Comparison of ENCODE assay signal across 1 cellular context in the genomic region with DNA sequence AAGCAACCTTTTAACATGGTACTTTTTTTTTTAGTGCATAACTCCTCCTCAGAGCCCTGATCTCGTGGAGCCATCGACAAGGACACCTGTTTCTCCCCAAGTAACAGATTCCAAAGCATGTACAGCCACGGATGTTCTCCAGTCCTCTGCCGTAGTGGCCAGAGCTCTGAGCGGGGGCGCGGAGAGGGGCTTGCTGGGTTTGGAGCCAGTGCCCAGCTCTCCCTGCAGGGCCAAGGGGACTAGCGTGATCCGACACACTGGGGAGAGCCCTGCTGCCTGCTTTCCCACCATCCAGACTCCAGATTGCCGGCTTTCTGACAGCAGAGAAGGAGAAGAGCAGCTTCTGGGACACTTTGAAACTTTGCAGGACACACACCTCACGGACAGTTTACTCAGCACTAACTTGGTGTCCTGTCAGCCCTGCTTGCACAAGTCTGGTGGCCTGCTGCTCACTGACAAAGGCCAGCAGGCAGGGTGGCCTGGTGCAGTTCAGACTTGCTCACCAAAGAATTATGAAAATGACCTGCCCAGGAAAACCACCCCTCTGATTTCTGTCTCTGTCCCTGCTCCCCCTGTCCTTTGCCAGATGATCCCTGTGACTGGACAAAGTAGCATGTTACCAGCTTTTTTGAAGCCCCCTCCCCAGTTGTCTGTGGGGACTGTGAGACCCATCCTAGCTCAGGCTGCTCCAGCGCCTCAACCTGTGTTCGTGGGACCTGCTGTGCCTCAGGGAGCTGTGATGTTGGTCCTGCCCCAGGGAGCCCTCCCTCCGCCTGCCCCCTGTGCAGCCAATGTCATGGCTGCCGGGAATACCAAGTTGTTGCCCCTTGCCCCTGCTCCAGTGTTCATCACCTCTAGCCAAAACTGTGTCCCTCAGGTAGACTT.
A peak's percentile ranks its signal among the peaks of the same experiment; 100 is the strongest.
TF ChIP-seq lines count a peak whose summit lies in the region.

No MANE protein-coding gene starts in this region.

TF ChIP-seq in HepG2, 621 proteins besides CTCF, POLR2A, EP300 and RAD21:
- TF ChIP-seq, protein P1, sequence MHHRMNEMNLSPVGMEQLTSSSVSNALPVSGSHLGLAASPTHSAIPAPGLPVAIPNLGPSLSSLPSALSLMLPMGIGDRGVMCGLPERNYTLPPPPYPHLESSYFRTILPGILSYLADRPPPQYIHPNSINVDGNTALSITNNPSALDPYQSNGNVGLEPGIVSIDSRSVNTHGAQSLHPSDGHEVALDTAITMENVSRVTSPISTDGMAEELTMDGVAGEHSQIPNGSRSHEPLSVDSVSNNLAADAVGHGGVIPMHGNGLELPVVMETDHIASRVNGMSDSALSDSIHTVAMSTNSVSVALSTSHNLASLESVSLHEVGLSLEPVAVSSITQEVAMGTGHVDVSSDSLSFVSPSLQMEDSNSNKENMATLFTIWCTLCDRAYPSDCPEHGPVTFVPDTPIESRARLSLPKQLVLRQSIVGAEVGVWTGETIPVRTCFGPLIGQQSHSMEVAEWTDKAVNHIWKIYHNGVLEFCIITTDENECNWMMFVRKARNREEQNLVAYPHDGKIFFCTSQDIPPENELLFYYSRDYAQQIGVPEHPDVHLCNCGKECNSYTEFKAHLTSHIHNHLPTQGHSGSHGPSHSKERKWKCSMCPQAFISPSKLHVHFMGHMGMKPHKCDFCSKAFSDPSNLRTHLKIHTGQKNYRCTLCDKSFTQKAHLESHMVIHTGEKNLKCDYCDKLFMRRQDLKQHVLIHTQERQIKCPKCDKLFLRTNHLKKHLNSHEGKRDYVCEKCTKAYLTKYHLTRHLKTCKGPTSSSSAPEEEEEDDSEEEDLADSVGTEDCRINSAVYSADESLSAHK (CRISPR knock-in tag; IDR thresholded peaks at IDR 0.05; ENCODE audit: borderline replicate concordance): no peak
- TF ChIP-seq SOX13 (IDR thresholded peaks at IDR 0.05) (no peak), SOX13 (CRISPR knock-in tag; conservative IDR thresholded peaks at IDR 0.05 in 1 of 2, IDR thresholded peaks at IDR 0.05 in 1 of 2) (no peak), ZNF432 (CRISPR knock-in tag; IDR thresholded peaks at IDR 0.05; ENCODE audit: borderline replicate concordance) (no peak), EED (CRISPR knock-in tag; IDR thresholded peaks at IDR 0.05) (0 out of 2 replicates have a peak, but pooled peaks have one; percentile 21), SMAD1 (CRISPR knock-in tag; IDR thresholded peaks at IDR 0.05; ENCODE audit: borderline replicate concordance, low read depth) (no peak), FOXK1 (CRISPR knock-in tag; IDR thresholded peaks at IDR 0.05; ENCODE audit: borderline replicate concordance, low read depth) (no peak), ZNF274 (CRISPR knock-in tag; IDR thresholded peaks at IDR 0.05) (0 out of 2 replicates have a peak, but pooled peaks have one; percentile 15), ZNF296 (CRISPR knock-in tag; conservative IDR thresholded peaks at IDR 0.05) (no peak), SMARCC2 (IDR thresholded peaks at IDR 0.05) (no peak)
- TF ChIP-seq, protein P2, sequence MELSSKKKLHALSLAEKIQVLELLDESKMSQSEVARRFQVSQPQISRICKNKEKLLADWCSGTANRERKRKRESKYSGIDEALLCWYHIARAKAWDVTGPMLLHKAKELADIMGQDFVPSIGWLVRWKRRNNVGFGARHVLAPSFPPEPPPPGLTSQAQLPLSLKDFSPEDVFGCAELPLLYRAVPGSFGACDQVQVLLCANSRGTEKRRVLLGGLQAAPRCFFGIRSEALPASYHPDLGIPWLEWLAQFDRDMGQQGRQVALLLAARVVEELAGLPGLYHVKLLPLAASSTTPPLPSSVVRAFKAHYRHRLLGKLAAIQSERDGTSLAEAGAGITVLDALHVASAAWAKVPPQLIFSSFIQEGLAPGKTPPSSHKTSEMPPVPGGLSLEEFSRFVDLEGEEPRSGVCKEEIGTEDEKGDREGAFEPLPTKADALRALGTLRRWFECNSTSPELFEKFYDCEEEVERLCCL (CRISPR knock-in tag; IDR thresholded peaks at IDR 0.05; ENCODE audit: borderline replicate concordance): no peak
- TF ChIP-seq, protein P3, sequence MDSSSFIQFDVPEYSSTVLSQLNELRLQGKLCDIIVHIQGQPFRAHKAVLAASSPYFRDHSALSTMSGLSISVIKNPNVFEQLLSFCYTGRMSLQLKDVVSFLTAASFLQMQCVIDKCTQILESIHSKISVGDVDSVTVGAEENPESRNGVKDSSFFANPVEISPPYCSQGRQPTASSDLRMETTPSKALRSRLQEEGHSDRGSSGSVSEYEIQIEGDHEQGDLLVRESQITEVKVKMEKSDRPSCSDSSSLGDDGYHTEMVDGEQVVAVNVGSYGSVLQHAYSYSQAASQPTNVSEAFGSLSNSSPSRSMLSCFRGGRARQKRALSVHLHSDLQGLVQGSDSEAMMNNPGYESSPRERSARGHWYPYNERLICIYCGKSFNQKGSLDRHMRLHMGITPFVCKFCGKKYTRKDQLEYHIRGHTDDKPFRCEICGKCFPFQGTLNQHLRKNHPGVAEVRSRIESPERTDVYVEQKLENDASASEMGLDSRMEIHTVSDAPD (CRISPR knock-in tag; IDR thresholded peaks at IDR 0.05): no peak
- TF ChIP-seq, protein P4, sequence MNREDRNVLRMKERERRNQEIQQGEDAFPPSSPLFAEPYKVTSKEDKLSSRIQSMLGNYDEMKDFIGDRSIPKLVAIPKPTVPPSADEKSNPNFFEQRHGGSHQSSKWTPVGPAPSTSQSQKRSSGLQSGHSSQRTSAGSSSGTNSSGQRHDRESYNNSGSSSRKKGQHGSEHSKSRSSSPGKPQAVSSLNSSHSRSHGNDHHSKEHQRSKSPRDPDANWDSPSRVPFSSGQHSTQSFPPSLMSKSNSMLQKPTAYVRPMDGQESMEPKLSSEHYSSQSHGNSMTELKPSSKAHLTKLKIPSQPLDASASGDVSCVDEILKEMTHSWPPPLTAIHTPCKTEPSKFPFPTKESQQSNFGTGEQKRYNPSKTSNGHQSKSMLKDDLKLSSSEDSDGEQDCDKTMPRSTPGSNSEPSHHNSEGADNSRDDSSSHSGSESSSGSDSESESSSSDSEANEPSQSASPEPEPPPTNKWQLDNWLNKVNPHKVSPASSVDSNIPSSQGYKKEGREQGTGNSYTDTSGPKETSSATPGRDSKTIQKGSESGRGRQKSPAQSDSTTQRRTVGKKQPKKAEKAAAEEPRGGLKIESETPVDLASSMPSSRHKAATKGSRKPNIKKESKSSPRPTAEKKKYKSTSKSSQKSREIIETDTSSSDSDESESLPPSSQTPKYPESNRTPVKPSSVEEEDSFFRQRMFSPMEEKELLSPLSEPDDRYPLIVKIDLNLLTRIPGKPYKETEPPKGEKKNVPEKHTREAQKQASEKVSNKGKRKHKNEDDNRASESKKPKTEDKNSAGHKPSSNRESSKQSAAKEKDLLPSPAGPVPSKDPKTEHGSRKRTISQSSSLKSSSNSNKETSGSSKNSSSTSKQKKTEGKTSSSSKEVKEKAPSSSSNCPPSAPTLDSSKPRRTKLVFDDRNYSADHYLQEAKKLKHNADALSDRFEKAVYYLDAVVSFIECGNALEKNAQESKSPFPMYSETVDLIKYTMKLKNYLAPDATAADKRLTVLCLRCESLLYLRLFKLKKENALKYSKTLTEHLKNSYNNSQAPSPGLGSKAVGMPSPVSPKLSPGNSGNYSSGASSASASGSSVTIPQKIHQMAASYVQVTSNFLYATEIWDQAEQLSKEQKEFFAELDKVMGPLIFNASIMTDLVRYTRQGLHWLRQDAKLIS (CRISPR knock-in tag; IDR thresholded peaks at IDR 0.05): no peak
